9 cellular contexts compared by ENCODE assay signal in genomic region chr11:109697140-109697843, GRCh38.
DNase-seq lines count a peak whose midpoint lies in the region; ATAC-seq and TF ChIP-seq lines count a peak whose summit lies in the region.
"Had no signal": no experiment of that assay in that cellular context is flagged by ENCODE, and none has a peak within 500 bp of the region (broad histone marks: within the 10 kb centered on the region; RNA-seq: fewer than 3 reads in every experiment).

No MANE protein-coding gene starts in this region.

- TF ChIP-seq CTCF in BE2C (IDR thresholded peaks at IDR 0.05; ENCODE audit: low read depth, low read length) (peak; percentile 94), astrocyte of the cerebellum (IDR thresholded peaks at IDR 0.05; ENCODE audit: low read depth, low read length, missing control alignments) (peak; percentile 78)

- intact Hi-C loops in left colon (cut with DNase I, micrococcal nuclease): no loop called here

- ATAC-seq in GM18867 (IDR thresholded peaks at IDR 0.05; ENCODE audit: unreplicated experiment) (peak; percentile 98), HG03066 (IDR thresholded peaks at IDR 0.05; ENCODE audit: low read depth, unreplicated experiment) (peak; percentile 86), left colon (peak; percentile 67)

- H3K4me1 ChIP-seq in BE2C: no peaks in the 10 kb centered on the region

- H3K9me3 ChIP-seq in BE2C: no peaks in the 10 kb centered on the region

- H3K36me3 ChIP-seq in BE2C: no peaks in the 10 kb centered on the region

- H3K4me3 ChIP-seq in BE2C (ENCODE audit: low read depth, low read length) (no peak overlapping the region), astrocyte of the cerebellum (ENCODE audit: low read depth, low read length) (no peak overlapping the region)

- H3K27me3 ChIP-seq in BE2C: no peaks in the 10 kb centered on the region

- peak; percentile 51 for DNase-seq in BE2C
- DNase-seq in NCI-H226: peak; percentile 29
- DNase-seq in astrocyte of the cerebellum (ENCODE audit: low read depth): peak; percentile 34
- DNase-seq in left colon: no peak
- DNase-seq in mucosa of gallbladder (ENCODE audit: low spot score): no peak
- no peak for DNase-seq in stimulated activated CD4-positive, alpha-beta T cell treated with anti-CD3 and anti-CD28 coated beads, Interleukin-1b, Interleukin-23, amount 100 ng/mL, for 48 hours
- DNase-seq: right cardiac atrium had no signal

- in situ Hi-C loops in astrocyte of the cerebellum (cut with HindIII; ENCODE audit: low sequenced_read_pairs): no loop called here

Comparison
In these comparisons a context has a peak if more than half of its experiments do, and no peak if none do; other contexts are left out.
1. DNase-seq: peak in BE2C (single experiment), NCI-H226 (single experiment) and astrocyte of the cerebellum (single experiment); none in left colon (0 of 2), mucosa of gallbladder (single experiment) and stimulated activated CD4-positive, alpha-beta T cell treated with anti-CD3 and anti-CD28 coated beads, Interleukin-1b, Interleukin-23, amount 100 ng/mL, for 48 hours (single experiment).
2. Peak in every context shown above with its lines, with median percentiles within 50 percentile points of each other: ATAC-seq.